Comparison of ENCODE assay signal across 17 cellular contexts in genomic region chr17:41249637-41250240, GRCh38. TPM values are rescaled to one million over a fixed set of nuclear protein-coding genes. Genes with fewer than 3 reads are reported as not detected.
"Had no signal": no experiment of that assay in that cellular context is flagged by ENCODE, and none has a peak within 500 bp of the region (broad histone marks: within the 10 kb centered on the region; RNA-seq: fewer than 3 reads in every experiment).

A gene with protein sequence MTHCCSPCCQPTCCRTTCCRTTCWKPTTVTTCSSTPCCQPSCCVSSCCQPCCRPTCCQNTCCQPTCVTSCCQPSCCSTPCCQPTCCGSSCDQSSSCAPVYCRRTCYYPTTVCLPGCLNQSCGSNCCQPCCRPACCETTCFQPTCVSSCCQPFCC (plus strand): TSS chr17:41249687. CDS start chr17:41249721, 34 bp downstream.

RNA-seq across cellular contexts. Expression of the gene that starts here (rescaled TPM):
- total RNA-seq: kidney epithelial cell, left ventricle myocardium inferior, lung, mesothelial cell of epicardium, mononuclear cell, natural killer cell, occipital lobe, osteocyte, posterior vena cava, psoas muscle, sigmoid colon, spleen, subcutaneous adipose tissue, temporal lobe, tibial nerve, ureter, uterus had no signal
